25 cellular contexts compared by ENCODE assay signal in genomic region chr6:16930432-16930831, GRCh38.
"Had no signal": no experiment of that assay in that cellular context is flagged by ENCODE, and none has a peak within 500 bp of the region (broad histone marks: within the 10 kb centered on the region; RNA-seq: fewer than 3 reads in every experiment).

No MANE protein-coding gene starts in this region.

- ATAC-seq: gastrocnemius medialis; left ventricle myocardium superior; natural killer cell treated with Interleukin-12 subunit alpha and Interleukin-12 subunit beta and Interleukin-15 and Interleukin-18, amount 100 ng/mL, for 72 hours; stimulated activated effector memory CD8-positive, alpha-beta T cell treated with anti-CD3 and anti-CD28 coated beads, Interleukin-12 subunit alpha, Interleukin-12 subunit beta, amount 100 ng/mL, for 72 hours had no signal

- H3K27me3 Mint-ChIP-seq: naive B cell had no signal

- H3K27me3 ChIP-seq: esophagus squamous epithelium, gastrocnemius medialis, stomach, thyroid gland, upper lobe of left lung had no signal

- H3K4me1 ChIP-seq: gastrocnemius medialis, lower lobe of right lung, parathyroid adenoma, stomach, thyroid gland, upper lobe of left lung had no signal

- H3K27ac Mint-ChIP-seq: naive B cell; natural killer cell treated with Interleukin-12 subunit alpha and Interleukin-12 subunit beta and Interleukin-15 and Interleukin-18, amount 100 ng/mL, for 72 hours; progenitor cell of endocrine pancreas; stimulated activated effector memory CD8-positive, alpha-beta T cell treated with anti-CD3 and anti-CD28 coated beads, Interleukin-12 subunit alpha, Interleukin-12 subunit beta, amount 100 ng/mL, for 72 hours had no signal

- H3K4me3 ChIP-seq: coronary artery, esophagus squamous epithelium, gastrocnemius medialis, lower lobe of right lung, mucosa of descending colon, stomach, thyroid gland, upper lobe of left lung had no signal

- H3K4me3 Mint-ChIP-seq: naive B cell; natural killer cell treated with Interleukin-12 subunit alpha and Interleukin-12 subunit beta and Interleukin-15 and Interleukin-18, amount 100 ng/mL, for 72 hours; neural crest cell; stimulated activated effector memory CD8-positive, alpha-beta T cell treated with anti-CD3 and anti-CD28 coated beads, Interleukin-12 subunit alpha, Interleukin-12 subunit beta, amount 100 ng/mL, for 72 hours had no signal

- H3K27ac ChIP-seq: coronary artery, esophagus squamous epithelium, gastrocnemius medialis, lower lobe of right lung, neutrophil, parathyroid adenoma, stomach, thyroid gland, upper lobe of left lung had no signal

- H3K9me3 Mint-ChIP-seq: natural killer cell treated with Interleukin-12 subunit alpha and Interleukin-12 subunit beta and Interleukin-15 and Interleukin-18, amount 100 ng/mL, for 72 hours; neural crest cell had no signal

- H3K36me3 Mint-ChIP-seq: naive B cell; natural killer cell treated with Interleukin-12 subunit alpha and Interleukin-12 subunit beta and Interleukin-15 and Interleukin-18, amount 100 ng/mL, for 72 hours; stimulated activated effector memory CD8-positive, alpha-beta T cell treated with anti-CD3 and anti-CD28 coated beads, Interleukin-12 subunit alpha, Interleukin-12 subunit beta, amount 100 ng/mL, for 72 hours had no signal

- H3K9me3 ChIP-seq: esophagus squamous epithelium, gastrocnemius medialis, lower lobe of right lung, mucosa of descending colon, neutrophil, stomach, thyroid gland, upper lobe of left lung had no signal

- H3K4me1 Mint-ChIP-seq: naive B cell; neural crest cell; stimulated activated effector memory CD8-positive, alpha-beta T cell treated with anti-CD3 and anti-CD28 coated beads, Interleukin-12 subunit alpha, Interleukin-12 subunit beta, amount 100 ng/mL, for 72 hours had no signal

- FAIRE-seq: keratinocyte, urothelium cell line had no signal

- H3K36me3 ChIP-seq: esophagus squamous epithelium, gastrocnemius medialis, lower lobe of right lung, neutrophil, stomach, thyroid gland, upper lobe of left lung had no signal

- H3K79me2 ChIP-seq: parathyroid adenoma had no signal

- DNase-seq: dermis blood vessel endothelial cell; effector memory CD4-positive, alpha-beta T cell; erythroblast; esophagus squamous epithelium; gastrocnemius medialis; head of caudate nucleus; left ventricle myocardium superior; lower lobe of right lung; mucosa of descending colon; naive B cell; stimulated activated CD4-positive, alpha-beta T cell treated with anti-CD3 and anti-CD28 coated beads, Interleukin-2, amount 100 ng/mL, for 24 hours; stimulated activated CD4-positive, alpha-beta T cell treated with anti-CD3 and anti-CD28 coated beads, Interleukin-4, amount 100 ng/mL, for 24 hours; stimulated activated naive CD4-positive, alpha-beta T cell treated with Interleukin-2 at 50 U/mL for 16 hours; stomach; thyroid gland; upper lobe of left lung had no signal

- H2AFZ ChIP-seq: parathyroid adenoma had no signal

- H3K9ac ChIP-seq: parathyroid adenoma had no signal
